13 cellular contexts compared by ENCODE assay signal in genomic region chr11:59225017-59225416, GRCh38. TPM values are rescaled to one million over a fixed set of nuclear protein-coding genes. Genes with fewer than 3 reads are reported as not detected.
A peak's percentile ranks its signal among the peaks of the same experiment; 100 is the strongest.
DNase-seq lines count a peak whose midpoint lies in the region; ATAC-seq, FAIRE-seq and TF ChIP-seq lines count a peak whose summit lies in the region.
"Had no signal": no experiment of that assay in that cellular context is flagged by ENCODE, and none has a peak within 500 bp of the region (broad histone marks: within the 10 kb centered on the region; RNA-seq: fewer than 3 reads in every experiment).

No MANE protein-coding gene starts in this region.

- no peaks in the 10 kb centered on the region for H4K20me1 ChIP-seq in GM12878 (ENCODE audit: control insufficient read depth, insufficient read depth)

- no TSS peak for BruUV-seq in GM12878 (replicated peaks; lab: Mats Ljungman, UMichigan)

- CTCF ChIA-PET in GM12878 (lab: Yijun Ruan, JAX), result interaction anchor here (1.5 to 7.9 kb wide), 5 partner anchors 11 to 54 kb away, joined by 4 to 43 read pairs (median 13); no protein-coding TSS in a partner anchor

- no peak overlapping the region; the same call in 1 of the 2 replicates for H3K9ac ChIP-seq in GM12878 (ENCODE audit: control insufficient read depth, insufficient read depth, low read length)

- TF ChIP-seq EP300 in GM12878 (IDR thresholded peaks at IDR 0.05; ENCODE audit: borderline replicate concordance in 1 of 2, control insufficient read depth in 1 of 2, low read depth in 2 of 2, low read length in 2 of 2) (no peak), transverse colon (IDR thresholded peaks at IDR 0.05; ENCODE audit: low read depth) (no peak)

- H3K4me3 ChIP-seq in heart left ventricle (no peak overlapping the region), GM12878 (no peak overlapping the region), transverse colon (no peak overlapping the region), adrenal gland (no peak overlapping the region), MG63 (no peak overlapping the region)

- H3K27me3 ChIP-seq in heart left ventricle (no peaks in the 10 kb centered on the region), GM12878 (replicated peaks in 1 of 2; ENCODE audit: control insufficient read depth in 2 of 2, insufficient read depth in 2 of 2, low read length in 1 of 2) (no peaks in the 10 kb centered on the region), transverse colon (no peaks in the 10 kb centered on the region), adrenal gland (no peaks in the 10 kb centered on the region), MG63 (no peaks in the 10 kb centered on the region)

- H2AFZ ChIP-seq in GM12878 (ENCODE audit: control insufficient read depth, low read depth, low read length), result peak overlapping the region; percentile 71

- H3K4me1 ChIP-seq in heart left ventricle, result peaks cover 0 to 57% (median 10%) of the 10 kb centered on the region in 12 donors
- H3K4me1 ChIP-seq in GM12878 (ENCODE audit: control insufficient read depth, insufficient read depth, low read length), result peaks cover 41% of the 10 kb centered on the region
- H3K4me1 ChIP-seq in transverse colon, result peaks cover 0 to 18% (median 0%) of the 10 kb centered on the region in 4 donors
- H3K4me1 ChIP-seq in adrenal gland (replicated peaks in 1 of 2), result peaks cover 0 to 30% of the 10 kb centered on the region in 2 donors

- peak overlapping the region; percentile 65 for H3K4me2 ChIP-seq in GM12878 (ENCODE audit: control insufficient read depth, insufficient read depth)

- POLR2A ChIA-PET in GM12878 (lab: Charles Lee), result interaction anchor here (2.3 kb wide), 1 partner anchor 50 kb away, joined by 8 read pairs; no protein-coding TSS in a partner anchor

- no peaks in the 10 kb centered on the region for H3K79me2 ChIP-seq in GM12878 (ENCODE audit: control insufficient read depth, insufficient read depth, low read length)

- in situ Hi-C loops in GM12878 (cut with MboI) (no loop called here), transverse colon (cut with MboI; ENCODE audit: low pct_ligation_motif_present in 1 of 4, low pct_unique_long_range_greater_than_20kb in 1 of 4, low sequenced_read_pairs in 3 of 4) (no loop called here)

- WGBS in heart left ventricle, 4 donors, result 63 to 78% (median 68%) methylated on average over 1 of the region's 1 CpG
- WGBS in GM12878 (ENCODE audit: insufficient coverage, insufficient replicate concordance, low lambda C conversion rate, missing lambda C conversion rate), result 0% methylated on average over 1 of the region's 1 CpG
- 33 to 79% methylated on average over 1 of the region's 1 CpG for WGBS in transverse colon (ENCODE audit: low coverage in 1 of 2), 2 donors
- 40 to 70% (median 56%) methylated on average over 1 of the region's 1 CpG for WGBS in adrenal gland, 4 donors

- intact Hi-C loops in heart left ventricle (cut with DNase I), result no loop called here
- intact Hi-C loops in Right ventricle myocardium superior (cut with DNase I), result no loop called here
- intact Hi-C loops in GM12878 (cut with micrococcal nuclease; ENCODE audit: unreplicated experiment), result no loop called here
- intact Hi-C loops in transverse colon (cut with DNase I; ENCODE audit: low total_unique reads), result no loop called here
- intact Hi-C loops in adrenal gland (cut with DNase I), result no loop called here

- FAIRE-seq in GM12878 (lab: Jason Lieb, UNC), result no peak

- TF ChIP-seq CTCF in heart left ventricle (IDR thresholded peaks at IDR 0.05) (no peak), GM12878 (IDR thresholded peaks at IDR 0.05 in 2 of 3, conservative IDR thresholded peaks at IDR 0.05 in 1 of 3; ENCODE audit: control insufficient read depth in 2 of 3, extremely low read depth in 1 of 3, insufficient read depth in 1 of 3, low read depth in 3 of 3, low read length in 3 of 3) (no peak), transverse colon (IDR thresholded peaks at IDR 0.05) (no peak), adrenal gland (IDR thresholded peaks at IDR 0.05) (no peak)

- no peak for TF ChIP-seq RAD21 in GM12878 (IDR thresholded peaks at IDR 0.05; ENCODE audit: insufficient read depth, low read depth, low read length)

- no peaks in the 10 kb centered on the region for H3K36me3 ChIP-seq in heart left ventricle
- no peaks in the 10 kb centered on the region for H3K36me3 ChIP-seq in GM12878 (ENCODE audit: control insufficient read depth in 2 of 2, insufficient read depth in 2 of 2, low read length in 1 of 2)
- H3K36me3 ChIP-seq in transverse colon, result no peaks in the 10 kb centered on the region
- H3K36me3 ChIP-seq in adrenal gland (replicated peaks in 1 of 2), result no peaks in the 10 kb centered on the region
- H3K36me3 ChIP-seq in MG63, result no peaks in the 10 kb centered on the region
- H3K36me3 ChIP-seq: WERI-Rb-1 had no signal

- no peak for ATAC-seq in heart left ventricle
- ATAC-seq in Right ventricle myocardium superior (ENCODE audit: poor library complexity), result no peak
- ATAC-seq in HG02938 (IDR thresholded peaks at IDR 0.05; ENCODE audit: unreplicated experiment), result peak; percentile 55
- ATAC-seq in GM12878, result peak; percentile 17

- no peak for DNase-seq in heart left ventricle
- DNase-seq in Right ventricle myocardium superior, result no peak
- DNase-seq in GM12878 (ENCODE audit: low read depth, low spot score), result no peak
- DNase-seq in transverse colon, result no peak
- no peak for DNase-seq in adrenal gland
- no peak for DNase-seq in MG63
- no peak for DNase-seq in substantia nigra (lab: John Stamatoyannopoulos, UW)
- DNase-seq: KG1, WERI-Rb-1 had no signal

- SMC1A ChIA-PET in GM12878 (lab: Charles Lee; ENCODE audit: uncharacterized antibody, unreplicated experiment), result interaction anchor here (0.9 to 4.0 kb wide), 6 partner anchors 16 to 62 kb away, joined by 3 to 18 read pairs (median 4); no protein-coding TSS in a partner anchor

- RAD21 ChIA-PET in GM12878 (lab: Charles Lee; ENCODE audit: unreplicated experiment), result interaction anchor here (0.8 to 1.9 kb wide), 4 partner anchors 25 to 58 kb away, joined by 3 to 5 read pairs (median 4); partner anchors contain the start of gene DTX4

- H3K27ac ChIP-seq in heart left ventricle (peak overlapping the region in 9 of 12 donors; percentile 46 to 86 (median 64)), GM12878 (ENCODE audit: control insufficient read depth, insufficient read depth) (peak overlapping the region; percentile 50), transverse colon (peak overlapping the region; percentile 33 to 68 (median 62)), adrenal gland (peak overlapping the region in 2 of 5 donors; percentile 63 to 82), substantia nigra (ENCODE audit: low read depth, low read length, poor library complexity, severe bottlenecking) (no peak overlapping the region)
- H3K27ac ChIP-seq: WERI-Rb-1 had no signal

- H3K9me3 ChIP-seq in heart left ventricle, result no peaks in the 10 kb centered on the region
- H3K9me3 ChIP-seq in GM12878 (replicated peaks; ENCODE audit: control insufficient read depth, insufficient read depth, low read length), result no peaks in the 10 kb centered on the region
- no peaks in the 10 kb centered on the region for H3K9me3 ChIP-seq in transverse colon
- H3K9me3 ChIP-seq in adrenal gland (replicated peaks in 1 of 3), result no peaks in the 10 kb centered on the region
- H3K9me3 ChIP-seq in MG63, result no peaks in the 10 kb centered on the region

- TF ChIP-seq POLR2A in heart left ventricle (IDR thresholded peaks at IDR 0.05) (no peak), GM12878 (IDR thresholded peaks at IDR 0.05; ENCODE audit: low read depth, low read length) (no peak), transverse colon (IDR thresholded peaks at IDR 0.05) (no peak), adrenal gland (IDR thresholded peaks at IDR 0.05) (no peak)

RNA-seq across cellular contexts. Expression of gene MPEG1, which starts 12.3 kb away (rescaled TPM):
- total RNA-seq in heart left ventricle, result 10 to 100 TPM in 3 of 9 donors, 1 to 10 TPM in 6; 2.8 to 78.6 (median 7.1) TPM
- 1 to 10 TPM; 1.4 to 3.6 TPM for polyA plus RNA-seq in heart left ventricle
- 13.8 TPM for total RNA-seq in Right ventricle myocardium superior
- total RNA-seq in GM12878 (2013; cell fraction: nucleolus; rRNA removed), result 64.0 and 69.8 TPM in 2 replicates
- 14.6 and 15.4 TPM in 2 replicates for total RNA-seq in GM12878 (2014; rRNA removed)
- total RNA-seq in GM12878 (2014; rRNA removed; fragmentation: Illumina TruSeq; extraction: Trizol), result 13.5 and 14.4 TPM in 2 replicates
- total RNA-seq in GM12878 (2021), result 10.7 and 12.3 TPM in 2 replicates
- polyA plus RNA-seq in GM12878 (2011; ENCODE audit: low read depth), result 8.5 TPM
- 0.03 TPM in 1 of 2 replicates, not detected in the other for polyA plus RNA-seq in GM12878 (2011; rRNA removed)
- polyA plus RNA-seq in GM12878 (2011; cell fraction: cytosol; rRNA removed), result 0.02 and 0.03 TPM in 2 replicates
- polyA plus RNA-seq in GM12878 (2011; cell fraction: nucleus; rRNA removed), result 0.03 TPM in 2 replicates
- 9.1 and 9.7 TPM in 2 replicates for polyA plus RNA-seq in GM12878 (2012)
- polyA plus RNA-seq in GM12878 (2014; fragmentation: Illumina TruSeq; extraction: Trizol), result 14.2 and 15.6 TPM in 2 replicates
- polyA plus RNA-seq in GM12878 (2014; fragmentation: Nextera tagmentation; extraction: Ambion mirVana), result 1 to 10 TPM; 2.0 to 2.1 TPM
- 10.4 and 11.7 TPM in 2 replicates for polyA plus RNA-seq in GM12878 (2014; rRNA removed)
- 1 to 10 TPM; 1.3 to 2.5 TPM for polyA plus RNA-seq in GM12878 (2016; fragmentation: Nextera tagmentation; extraction: Ambion mirVana)
- 0.05 TPM in 1 of 2 replicates, not detected in the other for polyA minus RNA-seq in GM12878 (2011; rRNA and poly(A)+ RNA removed)
- not detected in 2 replicates for polyA minus RNA-seq in GM12878 (2011; cell fraction: cytosol; rRNA and poly(A)+ RNA removed)
- under 0.01 TPM in 1 of 2 replicates, not detected in the other for polyA minus RNA-seq in GM12878 (2011; cell fraction: nucleus; rRNA and poly(A)+ RNA removed)
- 10 to 100 TPM in 1 of 4 donors, 1 to 10 TPM in 3; 4.6 to 16.5 (median 7.5) TPM for total RNA-seq in transverse colon
- 10 to 100 TPM; 18.7 to 54.8 (median 37.3) TPM for total RNA-seq in adrenal gland
- 10 to 100 TPM in 1 of 3 donors, 1 to 10 TPM in 2; 4.5 to 10.2 (median 6.9) TPM for polyA plus RNA-seq in adrenal gland
- not detected in 2 replicates for total RNA-seq in MG63 (2014; rRNA removed; shearing (Covaris generic); ENCODE audit: low replicate concordance)
- total RNA-seq: A673; activated T-helper 1 cell treated with anti-CD3 and anti-CD28 coated beads, Interleukin-12 subunit alpha, Interleukin-12 subunit beta, Interleukin-2, Interleukin-4 antibody, amounts not matched to agents 30 ng/mL and 10 ng/mL and 1 ng/mL, durations not matched to agents 14 hours and 24 hours and 36 hours; Daoy had no signal

RNA-seq across cellular contexts. Expression of gene DTX4, which starts 53.1 kb away (rescaled TPM):
- total RNA-seq in heart left ventricle (1 to 10 TPM in 8 of 9 donors, under 1 TPM in 1; 0.74 to 6.8 (median 2.1) TPM), Right ventricle myocardium superior (1.7 TPM), GM12878 (2014; rRNA removed) (11.9 and 14.2 TPM in 2 replicates), GM12878 (2014; rRNA removed; fragmentation: Illumina TruSeq; extraction: Trizol) (8.7 and 10.3 TPM in 2 replicates), GM12878 (2021) (25.8 and 27.9 TPM in 2 replicates), transverse colon (10 to 100 TPM; 61.3 to 95.3 (median 77.6) TPM), adrenal gland (1 to 10 TPM; 2.2 to 7.8 (median 3.4) TPM)
- polyA plus RNA-seq in heart left ventricle (1 to 10 TPM in 1 of 2 donors, under 1 TPM in 1; 0.76 to 1.1 TPM), GM12878 (2011; rRNA removed) (10.6 and 17.4 TPM in 2 replicates), GM12878 (2014; fragmentation: Illumina TruSeq; extraction: Trizol) (19.4 TPM in 2 replicates), GM12878 (2014; fragmentation: Nextera tagmentation; extraction: Ambion mirVana) (1 to 10 TPM; 5.9 to 6.9 TPM), GM12878 (2014; rRNA removed) (10.6 and 11.2 TPM in 2 replicates), GM12878 (2016; fragmentation: Nextera tagmentation; extraction: Ambion mirVana) (1 to 10 TPM; 3.8 to 6.3 TPM), adrenal gland (1 to 10 TPM; 1.2 to 2.9 (median 2.3) TPM)
- 258 and 287 TPM in 2 replicates for total RNA-seq in GM12878 (2013; cell fraction: nucleolus; rRNA removed)
- polyA plus RNA-seq in GM12878 (2011; ENCODE audit: low read depth), result 18.7 TPM
- polyA plus RNA-seq in GM12878 (2011; cell fraction: cytosol; rRNA removed), result 20.6 and 27.1 TPM in 2 replicates
- polyA plus RNA-seq in GM12878 (2011; cell fraction: nucleus; rRNA removed), result 137 and 150 TPM in 2 replicates
- 20.5 and 31.1 TPM in 2 replicates for polyA plus RNA-seq in GM12878 (2012)
- polyA minus RNA-seq in GM12878 (2011; rRNA and poly(A)+ RNA removed), result 29.2 and 46.7 TPM in 2 replicates
- 16.0 and 19.2 TPM in 2 replicates for polyA minus RNA-seq in GM12878 (2011; cell fraction: cytosol; rRNA and poly(A)+ RNA removed)
- polyA minus RNA-seq in GM12878 (2011; cell fraction: nucleus; rRNA and poly(A)+ RNA removed), result 75.1 and 91.1 TPM in 2 replicates
- 18.8 and 22.7 TPM in 2 replicates for total RNA-seq in MG63 (2014; rRNA removed; shearing (Covaris generic); ENCODE audit: low replicate concordance)
- total RNA-seq: Daoy had no signal

Comparison
In these comparisons a context has a peak if more than half of its experiments do, and no peak if none do; other contexts are left out.
1. ATAC-seq: peak in HG02938 (single experiment) and GM12878 (single experiment); none in heart left ventricle (0 of 4) and Right ventricle myocardium superior (single experiment).